Comparison of ENCODE assay signal across 12 cellular contexts in genomic region chr17:80264793-80265075, GRCh38. TPM values are rescaled to one million over a fixed set of nuclear protein-coding genes. Genes with fewer than 3 reads are reported as not detected.
DNase-seq lines count a peak whose midpoint lies in the region; ATAC-seq and TF ChIP-seq lines count a peak whose summit lies in the region.
"Had no signal": no experiment of that assay in that cellular context is flagged by ENCODE, and none has a peak within 500 bp of the region (broad histone marks: within the 10 kb centered on the region; RNA-seq: fewer than 3 reads in every experiment).

No MANE protein-coding gene starts in this region.

- H2BK5ac ChIP-seq in IMR-90 (ENCODE audit: low read depth, low read length, poor library complexity, severe bottlenecking) = no peak overlapping the region

- TF ChIP-seq RAD21 in IMR-90 (IDR thresholded peaks at IDR 0.05; ENCODE audit: low read length) = no peak

- no peak overlapping the region for H2BK15ac ChIP-seq in IMR-90 (ENCODE audit: low read depth, low read length)

- H3K4me1 ChIP-seq in CD4-positive, CD25-positive, alpha-beta regulatory T cell (ENCODE audit: control insufficient read depth, insufficient read depth, low read length, poor library complexity, severe bottlenecking) = peaks cover 71% of the 10 kb centered on the region
- peaks cover 17% of the 10 kb centered on the region for H3K4me1 ChIP-seq in IMR-90 (ENCODE audit: control insufficient read depth, insufficient read depth, low read length)
- H3K4me1 ChIP-seq in HAP-1 = peaks cover 9% of the 10 kb centered on the region

- no peaks in the 10 kb centered on the region for H3K9me3 Mint-ChIP-seq in CD4-positive, CD25-positive, alpha-beta regulatory T cell
- H3K9me3 Mint-ChIP-seq in neural crest cell (no peaks in the 10 kb centered on the region), osteocyte (ENCODE audit: unreplicated experiment) (no peaks in the 10 kb centered on the region)

- peaks cover 16 to 53% of the 10 kb centered on the region in 2 experiments; a peak in 2 of 4 replicates for H3K79me1 ChIP-seq in IMR-90 (ENCODE audit: low read depth in 1 of 2, low read length in 2 of 2)

- H3K27me3 Mint-ChIP-seq in CD4-positive, CD25-positive, alpha-beta regulatory T cell = no peaks in the 10 kb centered on the region
- H3K27me3 Mint-ChIP-seq in neural crest cell (ENCODE audit: low read depth) (peaks cover 4% of the 10 kb centered on the region), osteocyte (ENCODE audit: unreplicated experiment) (no peaks in the 10 kb centered on the region)

- no peak overlapping the region for H2AK9ac ChIP-seq in IMR-90 (replicated peaks; ENCODE audit: low read depth, low read length, poor library complexity)

- H3K36me3 Mint-ChIP-seq in CD4-positive, CD25-positive, alpha-beta regulatory T cell = peaks cover 16% of the 10 kb centered on the region
- H3K36me3 Mint-ChIP-seq in neural crest cell (ENCODE audit: low read depth) (peaks cover 5% of the 10 kb centered on the region), osteocyte (ENCODE audit: unreplicated experiment) (peaks cover 19% of the 10 kb centered on the region)

- CTCF ChIA-PET in IMR-90 (lab: Yijun Ruan, JAX) = no interaction called here

- no peak overlapping the region for H2AK5ac ChIP-seq in IMR-90 (ENCODE audit: low read depth, low read length)

- TF ChIP-seq CTCF in IMR-90 (conservative IDR thresholded peaks at IDR 0.05; ENCODE audit: low read depth, low read length) (no peak), choroid plexus epithelial cell (conservative IDR thresholded peaks at IDR 0.05; ENCODE audit: low read depth, low read length) (no peak), neural crest cell (conservative IDR thresholded peaks at IDR 0.05) (no peak), osteocyte (IDR thresholded peaks at IDR 0.05) (no peak)

- H3K27ac Mint-ChIP-seq in CD4-positive, CD25-positive, alpha-beta regulatory T cell = peak overlapping the region; percentile 87 to 91 (median 91)
- H3K27ac Mint-ChIP-seq in neural crest cell (ENCODE audit: unreplicated experiment) = no peak overlapping the region
- no peak overlapping the region for H3K27ac Mint-ChIP-seq in osteocyte (ENCODE audit: unreplicated experiment)

- WGBS in IMR-90 (ENCODE audit: extremely low coverage in 2 of 2, insufficient read length in 1 of 2), 2 experiments = 94% methylated on average over 2 of the region's 6 CpGs; no CpG with 5 or more reads in 1 of the 2 experiments

- no peak for DNase-seq in CD4-positive, CD25-positive, alpha-beta regulatory T cell
- DNase-seq in IMR-90 = no peak
- DNase-seq in choroid plexus epithelial cell (ENCODE audit: low read depth) = no peak
- DNase-seq in neural crest cell (ENCODE audit: low read depth, low spot score) = no peak
- DNase-seq in cerebellar cortex (ENCODE audit: low spot score) = no peak
- DNase-seq in HAP-1 (ENCODE audit: low spot score in 2 of 2) = no peak
- no peak for DNase-seq in osteocyte (ENCODE audit: extremely low spot score, unreplicated experiment)
- DNase-seq in OCI-M2 (lab: John Stamatoyannopoulos, UW; ENCODE audit: unreplicated experiment) = no peak
- DNase-seq: amygdala, islet precursor cell, NCI-H1930 had no signal

- no TSS peak for BruUV-seq in IMR-90 (replicated peaks; lab: Mats Ljungman, UMichigan)

- ATAC-seq in CD4-positive, CD25-positive, alpha-beta regulatory T cell (ENCODE audit: low read depth in 2 of 2) = no peak
- no peak for ATAC-seq in IMR-90 (ENCODE audit: low read depth)
- ATAC-seq: esophagus mucosa had no signal

- intact Hi-C loops in IMR-90 (cut with micrococcal nuclease) = loop anchor here (5.0 kb wide), 2 partner anchors 42 to 257 kb away; partner anchors contain the start of genes SGSH and SLC26A11

- no peak overlapping the region for H3K9ac ChIP-seq in IMR-90 (ENCODE audit: low read depth, low read length)

- no peak overlapping the region for H4K8ac ChIP-seq in IMR-90 (ENCODE audit: low read depth in 2 of 2, low read length in 2 of 2)

- in situ Hi-C loops in IMR-90 (cut with MboI; ENCODE audit: low sequenced_read_pairs) = no loop called here
- in situ Hi-C loops in HAP-1 (cut with MboI; ENCODE audit: low sequenced_read_pairs) = no loop called here

- H4K91ac ChIP-seq in IMR-90 (ENCODE audit: insufficient read depth, low read depth, low read length) = no peak overlapping the region

- peaks cover 4% of the 10 kb centered on the region; the same call in 1 of the 2 replicates for H4K20me1 ChIP-seq in IMR-90 (ENCODE audit: insufficient read depth, low read length)

- TF ChIP-seq POLR2A in IMR-90 (IDR thresholded peaks at IDR 0.05; ENCODE audit: low read depth, low read length) = no peak

- H3K14ac ChIP-seq in IMR-90 (replicated peaks; ENCODE audit: low read depth, low read length) = no peak overlapping the region

- H2AFZ ChIP-seq in IMR-90 (replicated peaks; ENCODE audit: low read length, poor library complexity) = peak overlapping the region; percentile 17

- no peaks in the 10 kb centered on the region for H3K9me3 ChIP-seq in CD4-positive, CD25-positive, alpha-beta regulatory T cell (ENCODE audit: control insufficient read depth in 2 of 2, low read length in 2 of 2)
- H3K9me3 ChIP-seq in IMR-90 (ENCODE audit: control insufficient read depth, insufficient read depth, low read length) (no peaks in the 10 kb centered on the region), HAP-1 (no peaks in the 10 kb centered on the region)

- H3K27ac ChIP-seq in CD4-positive, CD25-positive, alpha-beta regulatory T cell (ENCODE audit: insufficient read depth, low read length, poor library complexity, severe bottlenecking) = peak overlapping the region; percentile 92
- no peak overlapping the region for H3K27ac ChIP-seq in IMR-90 (ENCODE audit: insufficient read depth, low read length)

- dilution Hi-C loops in IMR-90 (cut with HindIII; ENCODE audit: low sequenced_read_pairs, unreplicated experiment) = no loop called here

- H3K9me1 ChIP-seq in IMR-90 (ENCODE audit: insufficient read depth, low read length) = 0 out of 2 replicates have a peak, but pooled peaks cover 3% of the 10 kb centered on the region

- H3K56ac ChIP-seq in IMR-90 (ENCODE audit: extremely low read depth, insufficient read depth, low read length) = no peak overlapping the region

- no peak overlapping the region for H2BK120ac ChIP-seq in IMR-90 (ENCODE audit: low read depth, low read length)

- H4K5ac ChIP-seq in IMR-90 (ENCODE audit: low read depth, low read length) = no peak overlapping the region

- no peak overlapping the region for H2BK20ac ChIP-seq in IMR-90 (ENCODE audit: low read depth, low read length)

- no peak overlapping the region for H3K4me2 ChIP-seq in IMR-90 (ENCODE audit: low read depth, low read length)

- peaks cover 24% of the 10 kb centered on the region for H3K36me3 ChIP-seq in CD4-positive, CD25-positive, alpha-beta regulatory T cell (ENCODE audit: control insufficient read depth, insufficient read depth, low read length)
- peaks cover 26% of the 10 kb centered on the region for H3K36me3 ChIP-seq in IMR-90 (ENCODE audit: control insufficient read depth, insufficient read depth, low read length)
- no peaks in the 10 kb centered on the region; the same call in 1 of the 2 replicates for H3K36me3 ChIP-seq in HAP-1 (replicated peaks)

- peak overlapping the region; percentile 86 for H3K4me3 ChIP-seq in CD4-positive, CD25-positive, alpha-beta regulatory T cell (ENCODE audit: low read depth, low read length)
- H3K4me3 ChIP-seq in IMR-90 (ENCODE audit: insufficient read depth, low read depth, low read length) (no peak overlapping the region), choroid plexus epithelial cell (ENCODE audit: low read depth, low read length) (peak overlapping the region; percentile 13), HAP-1 (no peak overlapping the region)

- no peak overlapping the region for H3K18ac ChIP-seq in IMR-90 (ENCODE audit: low read depth, low read length)

- H3K4me1 Mint-ChIP-seq in CD4-positive, CD25-positive, alpha-beta regulatory T cell = peaks cover 3 to 58% (median 26%) of the 10 kb centered on the region in 4 donors
- H3K4me1 Mint-ChIP-seq in neural crest cell = peaks cover 19% of the 10 kb centered on the region
- H3K4me1 Mint-ChIP-seq in osteocyte (ENCODE audit: unreplicated experiment) = peaks cover 23% of the 10 kb centered on the region

- no peaks in the 10 kb centered on the region for H3K27me3 ChIP-seq in CD4-positive, CD25-positive, alpha-beta regulatory T cell (ENCODE audit: control insufficient read depth, insufficient read depth, low read length)
- H3K27me3 ChIP-seq in IMR-90 (ENCODE audit: control insufficient read depth, insufficient read depth, low read length) (no peaks in the 10 kb centered on the region), HAP-1 (ENCODE audit: low read depth) (no peaks in the 10 kb centered on the region)

- H3K23ac ChIP-seq in IMR-90 (ENCODE audit: low read depth, low read length) = no peak overlapping the region

- POLR2A ChIA-PET in IMR-90 (lab: Charles Lee; ENCODE audit: unreplicated experiment) = no interaction called here

- no peak overlapping the region for H3K4ac ChIP-seq in IMR-90 (ENCODE audit: low read depth, low read length)

- H3K4me3 Mint-ChIP-seq in CD4-positive, CD25-positive, alpha-beta regulatory T cell = peak overlapping the region; percentile 95 to 98 (median 96)
- H3K4me3 Mint-ChIP-seq in neural crest cell (peak overlapping the region; percentile 70), osteocyte (ENCODE audit: unreplicated experiment) (no peak overlapping the region)

RNA-seq across cellular contexts. Expression of gene RNF213, which starts 4.1 kb away (rescaled TPM):
- total RNA-seq in CD4-positive, CD25-positive, alpha-beta regulatory T cell = 666 TPM
- polyA plus RNA-seq in CD4-positive, CD25-positive, alpha-beta regulatory T cell = 10 to 100 TPM; 27.6 to 33.7 (median 31.2) TPM
- total RNA-seq in IMR-90 (2012; rRNA removed) (36.0 and 37.5 TPM in 2 replicates), neural crest cell (29.6 and 31.9 TPM in 2 replicates), osteocyte (106 and 131 TPM in 2 replicates)
- polyA plus RNA-seq in IMR-90 (2012; rRNA removed) = 20.8 and 23.4 TPM in 2 replicates
- polyA plus RNA-seq in IMR-90 (2012; cell fraction: cytosol; rRNA removed) = 11.3 and 20.0 TPM in 2 replicates
- polyA plus RNA-seq in IMR-90 (2012; cell fraction: nucleus; rRNA removed; ENCODE audit: low replicate concordance) = 95.6 and 134 TPM in 2 replicates

RNA-seq across cellular contexts. Expression of gene SLC26A11, which starts 44.5 kb away (rescaled TPM):
- total RNA-seq in CD4-positive, CD25-positive, alpha-beta regulatory T cell = 75.9 TPM
- 10 to 100 TPM in 1 of 4 donors, 1 to 10 TPM in 3; 7.7 to 10.2 (median 8.1) TPM for polyA plus RNA-seq in CD4-positive, CD25-positive, alpha-beta regulatory T cell
- total RNA-seq in IMR-90 (2012; rRNA removed) (2.2 and 3.2 TPM in 2 replicates), neural crest cell (23.6 and 27.7 TPM in 2 replicates), osteocyte (30.1 and 34.7 TPM in 2 replicates)
- polyA plus RNA-seq in IMR-90 (2012; rRNA removed) = 15.6 and 17.2 TPM in 2 replicates
- 7.8 and 15.2 TPM in 2 replicates for polyA plus RNA-seq in IMR-90 (2012; cell fraction: cytosol; rRNA removed)
- polyA plus RNA-seq in IMR-90 (2012; cell fraction: nucleus; rRNA removed; ENCODE audit: low replicate concordance) = 43.1 and 103 TPM in 2 replicates

RNA-seq across cellular contexts. Expression of gene SGSH, which starts 44.6 kb away (rescaled TPM):
- total RNA-seq in CD4-positive, CD25-positive, alpha-beta regulatory T cell = 138 TPM
- polyA plus RNA-seq in CD4-positive, CD25-positive, alpha-beta regulatory T cell = 10 to 100 TPM; 43.8 to 48.4 (median 46.7) TPM
- total RNA-seq in IMR-90 (2012; rRNA removed) (3.0 and 3.9 TPM in 2 replicates), neural crest cell (31.8 and 32.8 TPM in 2 replicates), osteocyte (67.2 and 71.0 TPM in 2 replicates)
- 41.5 TPM in 2 replicates for polyA plus RNA-seq in IMR-90 (2012; rRNA removed)
- polyA plus RNA-seq in IMR-90 (2012; cell fraction: cytosol; rRNA removed) = 45.7 and 54.0 TPM in 2 replicates
- 159 and 195 TPM in 2 replicates for polyA plus RNA-seq in IMR-90 (2012; cell fraction: nucleus; rRNA removed; ENCODE audit: low replicate concordance)

Comparison
In these comparisons a context has a peak if more than half of its experiments do, and no peak if none do; other contexts are left out.
1. H3K4me3 ChIP-seq: peak in CD4-positive, CD25-positive, alpha-beta regulatory T cell (single experiment) and choroid plexus epithelial cell (single experiment); none in IMR-90 (single experiment) and HAP-1 (single experiment).
2. H3K27ac Mint-ChIP-seq: peak in CD4-positive, CD25-positive, alpha-beta regulatory T cell (3 of 3); none in neural crest cell (single experiment) and osteocyte (single experiment).